1 cellular context compared by ENCODE assay signal in the genomic region with DNA sequence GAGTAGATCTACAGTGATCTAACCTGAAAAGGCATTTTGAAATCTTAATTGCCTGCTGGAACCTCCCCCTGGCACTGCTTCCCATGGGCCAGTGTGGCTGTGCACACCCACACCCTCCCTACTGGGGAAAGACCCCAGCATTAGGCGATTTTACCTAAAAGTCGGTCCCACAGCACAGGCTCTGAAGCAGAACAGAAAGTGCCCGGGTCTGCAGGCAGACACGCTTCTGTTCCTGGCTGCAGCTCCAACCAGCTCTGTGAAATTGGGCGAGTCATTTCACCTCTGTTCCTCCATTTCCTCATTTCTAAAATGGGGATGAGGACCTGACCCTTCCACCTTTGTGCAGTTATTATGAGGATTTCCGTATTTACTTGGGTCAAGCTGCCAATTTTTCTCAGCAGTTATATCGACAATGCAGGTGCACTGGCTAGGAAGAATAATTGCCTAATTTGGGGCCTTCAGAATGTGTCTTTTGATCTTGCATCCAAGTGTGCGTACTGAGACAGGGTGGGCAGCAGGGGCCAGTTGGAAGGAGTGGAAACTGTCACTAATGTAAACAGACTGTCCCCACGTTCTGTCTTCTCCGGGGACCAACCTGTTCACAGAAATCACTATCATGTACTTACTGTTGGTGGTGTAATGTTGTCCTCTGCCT.
TF ChIP-seq lines count a peak whose summit lies in the region.

No MANE protein-coding gene starts in this region.

TF ChIP-seq in K562, 482 proteins besides CTCF, POLR2A, EP300 and RAD21 (continued from another document):
- 0 out of 2 replicates have a peak, but pooled peaks have one; percentile 38 for TF ChIP-seq ZNF395 (CRISPR knock-in tag; IDR thresholded peaks at IDR 0.05)
- TF ChIP-seq, protein P1, sequence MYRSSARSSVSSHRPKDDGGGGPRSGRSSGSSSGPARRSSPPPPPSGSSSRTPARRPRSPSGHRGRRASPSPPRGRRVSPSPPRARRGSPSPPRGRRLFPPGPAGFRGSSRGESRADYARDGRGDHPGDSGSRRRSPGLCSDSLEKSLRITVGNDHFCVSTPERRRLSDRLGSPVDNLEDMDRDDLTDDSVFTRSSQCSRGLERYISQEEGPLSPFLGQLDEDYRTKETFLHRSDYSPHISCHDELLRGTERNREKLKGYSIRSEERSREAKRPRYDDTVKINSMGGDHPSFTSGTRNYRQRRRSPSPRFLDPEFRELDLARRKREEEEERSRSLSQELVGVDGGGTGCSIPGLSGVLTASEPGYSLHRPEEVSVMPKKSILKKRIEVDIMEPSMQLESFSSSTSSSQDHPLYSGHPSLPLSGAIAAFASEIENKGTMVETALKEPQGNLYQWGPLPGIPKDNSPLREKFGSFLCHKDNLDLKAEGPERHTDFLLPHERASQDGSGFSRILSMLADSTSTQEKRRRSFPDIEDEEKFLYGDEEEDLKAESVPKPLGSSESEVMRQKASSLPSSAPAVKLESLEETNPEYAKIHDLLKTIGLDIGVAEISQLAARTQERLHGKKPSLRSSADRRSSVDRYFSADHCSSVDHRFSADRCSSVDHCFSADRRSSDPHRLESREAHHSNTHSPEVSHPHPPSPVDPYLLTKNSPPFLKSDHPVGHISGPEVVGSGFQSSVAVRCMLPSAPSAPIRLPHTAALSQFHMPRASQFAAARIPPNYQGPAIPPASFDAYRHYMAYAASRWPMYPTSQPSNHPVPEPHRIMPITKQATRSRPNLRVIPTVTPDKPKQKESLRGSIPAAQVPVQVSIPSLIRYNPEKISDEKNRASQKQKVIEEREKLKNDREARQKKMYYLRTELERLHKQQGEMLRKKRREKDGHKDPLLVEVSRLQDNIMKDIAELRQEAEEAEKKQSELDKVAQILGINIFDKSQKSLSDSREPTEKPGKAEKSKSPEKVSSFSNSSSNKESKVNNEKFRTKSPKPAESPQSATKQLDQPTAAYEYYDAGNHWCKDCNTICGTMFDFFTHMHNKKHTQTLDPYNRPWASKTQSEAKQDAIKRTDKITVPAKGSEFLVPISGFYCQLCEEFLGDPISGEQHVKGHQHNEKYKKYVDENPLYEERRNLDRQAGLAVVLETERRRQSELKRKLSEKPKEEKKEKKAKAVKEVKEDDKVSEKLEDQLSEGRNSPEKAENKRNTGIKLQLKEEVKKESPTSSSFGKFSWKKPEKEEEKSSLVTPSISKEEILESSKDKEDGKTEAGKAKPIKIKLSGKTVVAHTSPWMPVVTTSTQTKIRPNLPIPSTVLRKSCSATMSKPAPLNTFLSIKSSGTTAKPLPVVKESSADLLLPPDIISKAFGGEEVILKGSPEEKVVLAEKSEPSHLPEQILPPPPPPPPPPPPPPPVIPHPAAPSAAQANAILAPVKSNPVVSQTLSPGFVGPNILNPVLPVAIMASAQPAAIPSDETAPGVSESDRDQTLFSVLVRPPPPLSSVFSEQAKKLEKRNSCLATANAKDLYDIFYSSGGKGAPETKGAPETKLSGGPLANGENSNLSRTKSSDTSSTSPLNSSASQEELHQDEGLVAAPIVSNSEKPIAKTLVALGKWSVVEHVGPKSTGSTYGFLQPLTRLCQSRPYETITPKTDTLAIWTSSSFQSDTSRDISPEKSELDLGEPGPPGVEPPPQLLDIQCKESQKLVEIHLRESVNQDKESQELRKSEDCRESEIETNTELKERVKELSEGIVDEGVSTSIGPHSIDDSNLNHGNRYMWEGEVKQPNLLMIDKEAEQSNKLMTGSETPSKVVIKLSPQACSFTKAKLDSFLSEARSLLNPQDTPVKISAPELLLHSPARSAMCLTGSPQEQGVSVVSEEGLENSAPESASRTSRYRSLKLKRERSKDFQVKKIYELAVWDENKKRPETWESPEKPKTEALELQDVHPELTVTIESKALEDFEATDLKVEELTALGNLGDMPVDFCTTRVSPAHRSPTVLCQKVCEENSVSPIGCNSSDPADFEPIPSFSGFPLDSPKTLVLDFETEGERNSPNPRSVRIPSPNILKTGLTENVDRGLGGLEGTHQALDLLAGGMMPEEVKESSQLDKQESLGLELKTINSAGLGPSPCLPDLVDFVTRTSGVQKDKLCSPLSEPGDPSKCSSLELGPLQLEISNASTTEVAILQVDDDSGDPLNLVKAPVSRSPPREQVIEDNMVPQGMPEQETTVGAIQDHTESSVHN (IDR thresholded peaks at IDR 0.05; ENCODE audit: borderline replicate concordance in 1 of 2, low read depth in 1 of 2): no peak
- no peak for TF ChIP-seq ZC3H11A (IDR thresholded peaks at IDR 0.05; ENCODE audit: low read depth, low read length)
